ENCODE assay signal across 10 cellular contexts in the genomic region with DNA sequence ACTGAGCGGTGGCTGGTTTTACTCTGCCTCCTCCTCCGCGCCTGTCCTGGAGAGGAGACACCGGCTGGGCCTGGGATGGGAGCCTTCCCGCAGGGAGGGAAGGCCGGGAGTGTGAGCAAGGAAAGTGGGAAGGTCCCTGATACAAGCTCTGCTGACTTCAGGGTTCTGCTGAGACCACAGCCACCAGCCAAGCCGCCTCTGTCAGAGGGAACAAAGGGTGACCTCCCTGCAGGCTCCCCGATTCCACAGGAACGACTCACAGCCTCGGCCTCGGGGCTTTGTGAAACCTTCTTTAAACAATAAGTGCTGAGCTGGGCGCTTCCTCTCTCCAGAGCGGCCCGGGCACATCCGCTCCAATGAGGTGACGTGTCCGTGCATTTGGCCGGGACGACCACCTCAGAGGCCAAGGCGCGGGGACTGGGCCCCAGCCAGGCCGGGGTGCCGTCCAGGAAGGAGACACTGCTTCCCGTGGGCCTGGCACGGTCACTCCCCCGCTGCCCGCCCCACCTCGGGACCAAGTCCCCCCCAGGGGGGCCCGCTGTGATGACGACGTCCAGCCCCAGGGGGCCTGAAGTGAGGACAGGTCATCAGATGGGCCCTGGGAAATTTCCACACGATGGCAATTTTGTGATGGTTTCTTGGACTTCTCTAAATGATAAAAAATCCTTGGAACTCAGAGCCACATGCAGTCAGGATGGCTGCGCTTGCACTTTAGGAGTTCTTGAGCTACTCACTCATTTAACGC. TPM values are rescaled to one million over a fixed set of nuclear protein-coding genes. Genes with fewer than 3 reads are reported as not detected.
DNase-seq lines count a peak whose midpoint lies in the region; ATAC-seq, FAIRE-seq and TF ChIP-seq lines count a peak whose summit lies in the region.
"Had no signal": no experiment of that assay in that cellular context is flagged by ENCODE, and none has a peak within 500 bp of the region (broad histone marks: within the 10 kb centered on the region; RNA-seq: fewer than 3 reads in every experiment).

No MANE protein-coding gene starts in this region.

- no peak overlapping the region for H3K4me3 ChIP-seq in HUES48 (ENCODE audit: low read depth, low read length)
- H3K4me3 ChIP-seq in choroid plexus epithelial cell (ENCODE audit: low read depth, low read length), result no peak overlapping the region
- no peak overlapping the region; a peak in 1 of 6 replicates for H3K4me3 ChIP-seq in HepG2 (replicated peaks in 1 of 3; ENCODE audit: insufficient read depth in 1 of 3, low read depth in 2 of 3, low read length in 3 of 3)
- H3K4me3 ChIP-seq in tibial nerve, result no peak overlapping the region

- H3K79me2 ChIP-seq in HepG2 (ENCODE audit: insufficient read depth, low read length), result no peaks in the 10 kb centered on the region

- no peak for TF ChIP-seq POLR2A in HepG2 (IDR thresholded peaks at IDR 0.05; ENCODE audit: insufficient read depth in 1 of 2, low read depth in 2 of 2, low read length in 2 of 2)
- TF ChIP-seq POLR2A in tibial nerve (IDR thresholded peaks at IDR 0.05), result no peak

- DNase-seq in choroid plexus epithelial cell (ENCODE audit: low read depth), result peak; percentile 70
- no peak for DNase-seq in HepG2 (ENCODE audit: low spot score)
- peak in 33 of 49 donors; percentile 8 to 85 (median 50) for DNase-seq in substantia nigra (lab: John Stamatoyannopoulos, UW)
- DNase-seq in stimulated activated CD4-positive, alpha-beta T cell treated with anti-CD3 and anti-CD28 coated beads, Interleukin-15, amount 100 ng/mL, for 24 hours, result no peak
- no peak for DNase-seq in effector CD8-positive, alpha-beta T cell (lab: John Stamatoyannopoulos, UW)
- no peak for DNase-seq in HEK293T (ENCODE audit: extremely low spot score)
- no peak for DNase-seq in tibial nerve (ENCODE audit: low spot score in 2 of 2)
- DNase-seq: activated CD8-positive, alpha-beta memory T cell treated with anti-CD3 and anti-CD28 coated beads, Interleukin-2, amount 50 U/mL, for 4 hours; foreskin melanocyte had no signal

- no peak overlapping the region for H3K9ac ChIP-seq in HUES48 (ENCODE audit: low read depth, low read length)
- no peak overlapping the region for H3K9ac ChIP-seq in HepG2 (ENCODE audit: insufficient read depth, low read depth, low read length)

- TF ChIP-seq CTCF in choroid plexus epithelial cell (conservative IDR thresholded peaks at IDR 0.05; ENCODE audit: low read depth, low read length) (no peak), HepG2 (CRISPR knock-in tag; IDR thresholded peaks at IDR 0.05) (no peak), tibial nerve (IDR thresholded peaks at IDR 0.05) (no peak)

- in situ Hi-C loops in HepG2 (cut with HindIII; ENCODE audit: extremely low pct_ligation_motif_present, low pct_unique_long_range_greater_than_20kb), result loop anchor here (10.0 kb wide), 1 partner anchor 101 kb away; no protein-coding TSS in a partner anchor

- 0 out of 2 replicates have a peak, but pooled peaks cover 3% of the 10 kb centered on the region for H3K27me3 ChIP-seq in HUES48 (ENCODE audit: control insufficient read depth, insufficient read depth, low read length)
- H3K27me3 ChIP-seq in HepG2 (ENCODE audit: control insufficient read depth in 1 of 2, insufficient read depth in 2 of 2, low read length in 2 of 2), result peaks cover 13 to 45% of the 10 kb centered on the region in 2 experiments; a peak in 4 of 5 replicates
- H3K27me3 ChIP-seq in tibial nerve, result no peaks in the 10 kb centered on the region

- POLR2A ChIA-PET in HepG2 (lab: Yijun Ruan, JAX) (interaction anchor here (1.0 to 1.2 kb wide), 2 partner anchors 14 to 36 kb away, joined by 3 read pairs; no protein-coding TSS in a partner anchor), HEK293T (lab: Yijun Ruan, JAX) (no interaction called here)

- TF ChIP-seq RAD21 in HepG2 (CRISPR knock-in tag; IDR thresholded peaks at IDR 0.05), result no peak

- peaks cover 9% of the 10 kb centered on the region for H3K4me1 ChIP-seq in HUES48 (ENCODE audit: control insufficient read depth, insufficient read depth, low read length)
- peaks cover 33% of the 10 kb centered on the region for H3K4me1 ChIP-seq in HepG2 (ENCODE audit: insufficient read depth, low read length)
- peaks cover 0 to 22% (median 13%) of the 10 kb centered on the region in 4 donors for H3K4me1 ChIP-seq in tibial nerve

- peak overlapping the region; percentile 73 for H3K27ac ChIP-seq in HUES48 (ENCODE audit: low read depth, low read length)
- no peak overlapping the region for H3K27ac ChIP-seq in HepG2 (ENCODE audit: extremely low read length, insufficient read depth, low read length)
- H3K27ac ChIP-seq in substantia nigra (ENCODE audit: low read depth, low read length, poor library complexity, severe bottlenecking), result no peak overlapping the region
- peak overlapping the region in 2 of 4 donors; percentile 8 to 57 for H3K27ac ChIP-seq in tibial nerve

- intact Hi-C loops in HepG2 (cut with micrococcal nuclease; ENCODE audit: unreplicated experiment), result no loop called here

- H3K9me3 ChIP-seq in HUES48 (ENCODE audit: control insufficient read depth, insufficient read depth, low read length) (no peaks in the 10 kb centered on the region), HepG2 (ENCODE audit: low read length) (no peaks in the 10 kb centered on the region), tibial nerve (no peaks in the 10 kb centered on the region)

- BruUV-seq in HepG2 (replicated peaks; lab: Mats Ljungman, UMichigan), result no TSS peak

- H2AFZ ChIP-seq in HepG2 (ENCODE audit: low read length), result no peak overlapping the region

- H4K20me1 ChIP-seq in HepG2 (ENCODE audit: insufficient read depth, low read length), result no peaks in the 10 kb centered on the region

- peak; percentile 15 for ATAC-seq in HepG2

- no peaks in the 10 kb centered on the region for H3K36me3 ChIP-seq in HUES48 (ENCODE audit: control insufficient read depth, insufficient read depth, low read length)
- H3K36me3 ChIP-seq in HepG2 (replicated peaks in 1 of 2; ENCODE audit: control insufficient read depth in 1 of 2, insufficient read depth in 2 of 2, low read length in 2 of 2), result no peaks in the 10 kb centered on the region
- H3K36me3 ChIP-seq in tibial nerve, result no peaks in the 10 kb centered on the region

- WGBS in HepG2 (ENCODE audit: low lambda C conversion rate), result 52% methylated on average over 29 of the region's 34 CpGs
- WGBS in tibial nerve, 2 donors, result 61 to 76% methylated on average over 26 to 32 of the region's 34 CpGs

- no peak overlapping the region for H3K4me2 ChIP-seq in HepG2 (ENCODE audit: low read depth, low read length)

- no peak for FAIRE-seq in HepG2 (lab: Jason Lieb, UNC)

- CTCF ChIA-PET in HepG2 (lab: Yijun Ruan, JAX; ENCODE audit: low intra/inter-chr PET ratio, low total read pairs) (no interaction called here), HEK293T (lab: Yijun Ruan, JAX) (interaction anchor here (1.5 kb wide), 1 partner anchor 9 kb away, joined by 6 read pairs; no protein-coding TSS in a partner anchor)

- no peak for TF ChIP-seq EP300 in HepG2 (IDR thresholded peaks at IDR 0.05; ENCODE audit: low read depth in 2 of 2, low read length in 2 of 2)
- TF ChIP-seq EP300 in HepG2 (CRISPR knock-in tag; IDR thresholded peaks at IDR 0.05; ENCODE audit: borderline replicate concordance), result no peak
- TF ChIP-seq EP300 in tibial nerve (IDR thresholded peaks at IDR 0.05), result peak in 1 of 2 donors; percentile 18

TF ChIP-seq in HepG2, 621 proteins besides CTCF, POLR2A, EP300 and RAD21 (continues in another document):
- no peak for TF ChIP-seq ZNF816 (CRISPR knock-in tag; IDR thresholded peaks at IDR 0.05; ENCODE audit: borderline replicate concordance)
- TF ChIP-seq, protein P1, sequence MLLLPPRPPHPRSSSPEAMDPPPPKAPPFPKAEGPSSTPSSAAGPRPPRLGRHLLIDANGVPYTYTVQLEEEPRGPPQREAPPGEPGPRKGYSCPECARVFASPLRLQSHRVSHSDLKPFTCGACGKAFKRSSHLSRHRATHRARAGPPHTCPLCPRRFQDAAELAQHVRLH (CRISPR knock-in tag; IDR thresholded peaks at IDR 0.05; ENCODE audit: borderline replicate concordance, low read depth), result no peak
- TF ChIP-seq ZNF33A (CRISPR knock-in tag; IDR thresholded peaks at IDR 0.05; ENCODE audit: borderline replicate concordance), result no peak
- no peak for TF ChIP-seq ZNF317 (CRISPR knock-in tag; IDR thresholded peaks at IDR 0.05)

TF ChIP-seq in HEK293T, 16 proteins besides CTCF, POLR2A, EP300 and RAD21:
- TF ChIP-seq HDGF (IDR thresholded peaks at IDR 0.05; ENCODE audit: borderline replicate concordance), result no peak
- TF ChIP-seq CTBP1 (IDR thresholded peaks at IDR 0.05; ENCODE audit: borderline replicate concordance), result no peak
- TF ChIP-seq LEF1 (IDR thresholded peaks at IDR 0.05; ENCODE audit: borderline replicate concordance), result no peak
- TF ChIP-seq SP1 (IDR thresholded peaks at IDR 0.05), result no peak
- TF ChIP-seq ELF4 (IDR thresholded peaks at IDR 0.05), result no peak
- no peak for TF ChIP-seq SUZ12 (IDR thresholded peaks at IDR 0.05)

RNA-seq across cellular contexts. Expression of gene CIBAR2, which starts 11.8 kb away (rescaled TPM):
- not detected in 2 replicates for total RNA-seq in HepG2 (2016; rRNA removed; fragmentation: Illumina TruSeq; extraction: Trizol)
- not detected in 2 replicates for total RNA-seq in HepG2 (2016; cell fraction: cytosol; rRNA removed; fragmentation: Illumina TruSeq; extraction: Trizol; ENCODE audit: low read depth)
- not detected in 2 replicates for total RNA-seq in HepG2 (2016; cell fraction: insoluble cytoplasmic fraction; rRNA removed; fragmentation: Illumina TruSeq; extraction: Trizol)
- total RNA-seq in HepG2 (2016; cell fraction: membrane; rRNA removed; fragmentation: Illumina TruSeq; extraction: Trizol), result not detected in 2 replicates
- not detected in 2 replicates for total RNA-seq in HepG2 (2016; cell fraction: nucleus; rRNA removed; fragmentation: Illumina TruSeq; extraction: Trizol)
- not detected in 2 replicates for polyA plus RNA-seq in HepG2 (2011; rRNA removed)
- polyA plus RNA-seq in HepG2 (2011; cell fraction: cytosol; rRNA removed), result not detected in 2 replicates
- polyA plus RNA-seq in HepG2 (2011; cell fraction: nucleus; rRNA removed), result not detected in 2 replicates
- not detected in 2 replicates for polyA plus RNA-seq in HepG2 (2012)
- polyA plus RNA-seq in HepG2 (2016; cell fraction: cytosol; fragmentation: Illumina TruSeq; extraction: Trizol; ENCODE audit: low read depth), result not detected in 2 replicates
- polyA plus RNA-seq in HepG2 (2016; cell fraction: insoluble cytoplasmic fraction; fragmentation: Illumina TruSeq; extraction: Trizol; ENCODE audit: low read depth), result not detected in 2 replicates
- polyA plus RNA-seq in HepG2 (2016; cell fraction: membrane; fragmentation: Illumina TruSeq; extraction: Trizol; ENCODE audit: low read depth), result not detected in 2 replicates
- polyA plus RNA-seq in HepG2 (2016; cell fraction: nucleus; fragmentation: Illumina TruSeq; extraction: Trizol; ENCODE audit: insufficient read depth, low read depth), result not detected in 2 replicates
- not detected in 2 replicates for polyA minus RNA-seq in HepG2 (2011; rRNA and poly(A)+ RNA removed; ENCODE audit: low replicate concordance)
- not detected in 2 replicates for polyA minus RNA-seq in HepG2 (2011; cell fraction: cytosol; rRNA and poly(A)+ RNA removed)
- polyA minus RNA-seq in HepG2 (2011; cell fraction: nucleus; rRNA and poly(A)+ RNA removed), result not detected in 2 replicates
- total RNA-seq in tibial nerve, result not detected

Comparison
In these comparisons a context has a peak if more than half of its experiments do, and no peak if none do; other contexts are left out.
1. DNase-seq: peak in choroid plexus epithelial cell (single experiment) and substantia nigra (33 of 49); none in HepG2 (single experiment), stimulated activated CD4-positive, alpha-beta T cell treated with anti-CD3 and anti-CD28 coated beads, Interleukin-15, amount 100 ng/mL, for 24 hours (single experiment), effector CD8-positive, alpha-beta T cell (single experiment), HEK293T (single experiment) and tibial nerve (0 of 2).